1 cellular context compared by ENCODE assay signal in the genomic region with DNA sequence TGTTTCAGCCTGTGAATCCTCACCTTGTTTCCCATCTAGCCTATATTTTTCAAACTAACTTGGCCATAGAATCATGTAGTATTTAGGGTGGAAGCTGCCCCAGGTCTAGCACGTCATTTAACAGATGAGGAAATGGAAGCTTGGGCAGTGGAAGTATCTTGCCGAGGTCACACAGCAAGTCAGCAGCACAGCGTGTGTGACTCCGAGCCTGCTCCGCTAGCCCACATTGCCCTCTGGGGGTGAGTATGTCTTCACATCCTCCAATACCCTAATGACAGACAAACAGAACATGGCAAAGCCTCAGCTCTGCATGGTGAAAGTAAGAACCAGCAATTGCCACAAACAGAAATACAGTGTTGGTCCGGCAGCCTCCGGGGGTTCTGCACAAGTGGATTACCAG.
TF ChIP-seq lines count a peak whose summit lies in the region.

No MANE protein-coding gene starts in this region.

TF ChIP-seq in H1, 55 proteins besides CTCF, POLR2A, EP300 and RAD21:
- TF ChIP-seq CEBPB (IDR thresholded peaks at IDR 0.05; ENCODE audit: low read depth, low read length) (no peak), TEAD4 (IDR thresholded peaks at IDR 0.05; ENCODE audit: low read depth, low read length) (0 out of 2 replicates have a peak, but pooled peaks have one; percentile 32)
